Comparison of ENCODE assay signal across 10 cellular contexts in genomic region chr15:89494941-89495637, GRCh38. TPM values are rescaled to one million over a fixed set of nuclear protein-coding genes. Genes with fewer than 3 reads are reported as not detected.
DNase-seq lines count a peak whose midpoint lies in the region; ATAC-seq and TF ChIP-seq lines count a peak whose summit lies in the region.
"Had no signal": no experiment of that assay in that cellular context is flagged by ENCODE, and none has a peak within 500 bp of the region (broad histone marks: within the 10 kb centered on the region; RNA-seq: fewer than 3 reads in every experiment).

No MANE protein-coding gene starts in this region.

- intact Hi-C loops in activated naive CD4-positive, alpha-beta T cell treated with anti-CD3 and anti-CD28 coated beads for 36 hours (cut with micrococcal nuclease), result loop anchor here (1.0 kb wide), 1 partner anchor 61 kb away; no protein-coding TSS in a partner anchor
- intact Hi-C loops in colonic mucosa (cut with DNase I), result loop anchor here (5.0 kb wide), 1 partner anchor 62 kb away; no protein-coding TSS in a partner anchor
- intact Hi-C loops in sciatic nerve (cut with DNase I), result loop anchor here (10.0 kb wide), 1 partner anchor 60 kb away; no protein-coding TSS in a partner anchor

- H3K9me3 Mint-ChIP-seq in activated naive CD4-positive, alpha-beta T cell treated with anti-CD3 and anti-CD28 coated beads for 36 hours, result no peaks in the 10 kb centered on the region
- H3K9me3 Mint-ChIP-seq: IgD-negative memory B cell had no signal

- H3K36me3 Mint-ChIP-seq in activated naive CD4-positive, alpha-beta T cell treated with anti-CD3 and anti-CD28 coated beads for 36 hours (ENCODE audit: low read depth), result no peaks in the 10 kb centered on the region
- H3K36me3 Mint-ChIP-seq: IgD-negative memory B cell had no signal

- peaks cover 7% of the 10 kb centered on the region for H3K4me1 Mint-ChIP-seq in activated naive CD4-positive, alpha-beta T cell treated with anti-CD3 and anti-CD28 coated beads for 36 hours (ENCODE audit: low read depth)

- peaks cover 3% of the 10 kb centered on the region for H3K4me1 ChIP-seq in colonic mucosa
- H3K4me1 ChIP-seq: pancreas had no signal

- H3K4me3 ChIP-seq in NB4 (ENCODE audit: low read depth, low read length) (no peak overlapping the region), colonic mucosa (no peak overlapping the region)

- TF ChIP-seq POLR2A in NB4 (IDR thresholded peaks at IDR 0.05; ENCODE audit: extremely low read depth, insufficient read length), result no peak

- peaks cover 11% of the 10 kb centered on the region for H3K27me3 ChIP-seq in colonic mucosa

- peaks cover 46% of the 10 kb centered on the region for H3K27me3 Mint-ChIP-seq in activated naive CD4-positive, alpha-beta T cell treated with anti-CD3 and anti-CD28 coated beads for 36 hours (ENCODE audit: low read depth)

- peak; percentile 65 for DNase-seq in activated naive CD4-positive, alpha-beta T cell treated with anti-CD3 and anti-CD28 coated beads for 36 hours
- DNase-seq in activated naive CD4-positive, alpha-beta T cell treated with anti-CD3 and anti-CD28 coated beads, Interleukin-2, amount 50 U/mL, for 16 hours, result no peak
- DNase-seq in NB4 (ENCODE audit: low read depth) (peak; percentile 67), colonic mucosa (peak; percentile 44), sciatic nerve (ENCODE audit: low spot score) (peak; percentile 47), SHP77 treated with DMSO at 0.1 percent for 48 hours (lab: John Stamatoyannopoulos, UW) (no peak)

- no peak overlapping the region for H3K27ac Mint-ChIP-seq in activated naive CD4-positive, alpha-beta T cell treated with anti-CD3 and anti-CD28 coated beads for 36 hours

- no peak overlapping the region for H3K27ac ChIP-seq in colonic mucosa
- H3K27ac ChIP-seq: pancreas had no signal

- ATAC-seq in sciatic nerve, result no peak
- no peak for ATAC-seq in GM18498 (IDR thresholded peaks at IDR 0.05; ENCODE audit: unreplicated experiment)
- ATAC-seq in GM19397 (IDR thresholded peaks at IDR 0.05; ENCODE audit: unreplicated experiment), result no peak

- H3K36me3 ChIP-seq in colonic mucosa, result no peaks in the 10 kb centered on the region
- H3K36me3 ChIP-seq: pancreas had no signal

- H3K9ac ChIP-seq in colonic mucosa (ENCODE audit: low read depth in 2 of 2, low read length in 2 of 2), result no peak overlapping the region

- CTCF ChIA-PET in activated naive CD4-positive, alpha-beta T cell treated with anti-CD3 and anti-CD28 coated beads for 36 hours (lab: Charles Lee), result interaction anchor here (1.1 to 1.4 kb wide), 2 partner anchors 60 to 64 kb away, joined by 5 read pairs; no protein-coding TSS in a partner anchor

- TF ChIP-seq CTCF in NB4 (IDR thresholded peaks at IDR 0.05; ENCODE audit: low read depth, low read length), result peak; percentile 82
- peak; percentile 47 for TF ChIP-seq CTCF in colonic mucosa (IDR thresholded peaks at IDR 0.05)

- no peak overlapping the region for H3K4me3 Mint-ChIP-seq in activated naive CD4-positive, alpha-beta T cell treated with anti-CD3 and anti-CD28 coated beads for 36 hours

- H3K9me3 ChIP-seq in colonic mucosa, result no peaks in the 10 kb centered on the region
- H3K9me3 ChIP-seq: pancreas had no signal

RNA-seq across cellular contexts. Expression of gene RHCG, which starts 1.3 kb away (rescaled TPM):
- not detected for total RNA-seq in activated naive CD4-positive, alpha-beta T cell treated with anti-CD3 and anti-CD28 coated beads for 36 hours
- total RNA-seq in colonic mucosa, result under 1 TPM; 0.48 to 0.67 TPM
- total RNA-seq in sciatic nerve, result not detected

Comparison
In these comparisons a context has a peak if more than half of its experiments do, and no peak if none do; other contexts are left out.
1. DNase-seq: peak in activated naive CD4-positive, alpha-beta T cell treated with anti-CD3 and anti-CD28 coated beads for 36 hours (single experiment), NB4 (single experiment), colonic mucosa (single experiment) and sciatic nerve (single experiment); none in activated naive CD4-positive, alpha-beta T cell treated with anti-CD3 and anti-CD28 coated beads, Interleukin-2, amount 50 U/mL, for 16 hours (single experiment) and SHP77 treated with DMSO at 0.1 percent for 48 hours (single experiment).